In the genomic region with DNA sequence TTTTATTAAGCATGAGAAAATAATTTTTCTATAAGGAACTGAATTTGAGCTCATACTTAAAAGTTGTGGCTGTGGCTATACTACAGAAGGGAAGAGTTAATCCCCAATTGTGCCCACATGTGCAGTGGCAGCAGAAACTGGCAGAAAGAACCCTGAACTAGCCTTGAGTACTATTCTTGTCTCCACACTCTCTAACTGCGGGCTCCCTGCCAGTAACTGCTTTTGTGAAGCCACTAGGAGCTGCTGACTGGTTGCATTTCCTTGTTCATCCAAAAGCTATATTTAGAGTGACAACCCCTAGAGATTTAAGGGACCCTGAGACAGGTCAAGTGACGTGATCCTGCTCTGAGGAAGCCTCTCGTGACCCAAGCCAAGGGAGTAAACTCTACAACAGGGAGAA, we compare ENCODE assay signal across 13 cellular contexts.
DNase-seq lines count a peak whose midpoint lies in the region; ATAC-seq and TF ChIP-seq lines count a peak whose summit lies in the region.
"Had no signal": no experiment of that assay in that cellular context is flagged by ENCODE, and none has a peak within 500 bp of the region (broad histone marks: within the 10 kb centered on the region; RNA-seq: fewer than 3 reads in every experiment).

No MANE protein-coding gene starts in this region.

- intact Hi-C loops in adrenal gland (cut with DNase I): no loop called here

- no peaks in the 10 kb centered on the region for H3K36me3 ChIP-seq in adrenal gland (replicated peaks in 1 of 2)

- 6 to 24% (median 14%) methylated on average over 3 of the region's 3 CpGs for WGBS in adrenal gland, 4 donors

- ATAC-seq in HG03280 (IDR thresholded peaks at IDR 0.05; ENCODE audit: unreplicated experiment): no peak
- ATAC-seq in GM18870 (IDR thresholded peaks at IDR 0.05; ENCODE audit: unreplicated experiment): no peak
- no peak for ATAC-seq in GM18907 (IDR thresholded peaks at IDR 0.05; ENCODE audit: unreplicated experiment)
- ATAC-seq: T-helper 17 cell had no signal

- peak overlapping the region in 2 of 5 donors; percentile 15 to 31 for H3K27ac ChIP-seq in adrenal gland

- in situ Hi-C loops in G401 (cut with HindIII; ENCODE audit: low sequenced_read_pairs): no loop called here

- DNase-seq in G401 (ENCODE audit: low spot score) (peak; percentile 40), adrenal gland (peak; percentile 88 to 95 (median 92)), hippocampal formation (lab: John Stamatoyannopoulos, UW) (peak; percentile 25 to 50), retina (peak; percentile 7), NCI-H2171 (lab: John Stamatoyannopoulos, UW) (no peak)
- DNase-seq: activated naive CD4-positive, alpha-beta T cell treated with anti-CD3 and anti-CD28 coated beads for 36 hours; foreskin fibroblast; GF-D8; NCI-H1417 treated with DMSO at 0.1 percent for 48 hours; T-helper 17 cell had no signal

- no peaks in the 10 kb centered on the region for H3K9me3 ChIP-seq in adrenal gland (replicated peaks in 1 of 3)

- H3K4me3 ChIP-seq in adrenal gland: no peak overlapping the region

- peak in 2 of 6 experiments; percentile 11 to 30 for TF ChIP-seq CTCF in adrenal gland (IDR thresholded peaks at IDR 0.05)

- H3K27me3 ChIP-seq in adrenal gland: no peaks in the 10 kb centered on the region

- H3K4me1 ChIP-seq in adrenal gland (replicated peaks in 1 of 2): peaks cover 5 to 32% of the 10 kb centered on the region in 2 donors

- TF ChIP-seq POLR2A in adrenal gland (IDR thresholded peaks at IDR 0.05): no peak
